8 cellular contexts compared by ENCODE assay signal in the genomic region with DNA sequence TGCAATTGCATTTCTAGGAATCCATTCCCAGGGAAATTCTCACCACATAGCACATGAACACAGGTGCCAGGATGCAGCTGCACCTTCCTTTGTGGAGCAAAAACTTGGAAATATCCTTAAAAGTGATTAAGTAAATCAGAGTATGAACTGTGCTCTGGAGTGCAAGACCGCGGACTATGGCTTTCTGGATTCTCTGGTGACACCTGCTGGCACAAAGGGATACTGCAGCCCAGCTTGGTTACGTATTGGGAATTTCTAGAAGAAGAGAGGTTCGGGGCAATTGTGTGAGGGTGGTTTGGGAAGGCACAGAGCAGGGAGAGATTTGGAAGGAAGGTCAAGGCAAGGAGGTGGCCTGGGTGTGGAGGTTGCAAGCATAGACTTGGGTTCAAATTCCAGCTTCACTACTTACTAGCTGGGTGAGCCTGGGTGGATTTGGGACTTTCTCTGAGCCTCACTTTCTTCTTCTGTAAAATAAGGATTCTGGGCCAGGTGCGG. TPM values are rescaled to one million over a fixed set of nuclear protein-coding genes. Genes with fewer than 3 reads are reported as not detected.
DNase-seq lines count a peak whose midpoint lies in the region; ATAC-seq lines count a peak whose summit lies in the region.

No MANE protein-coding gene starts in this region.

- POLR2A ChIA-PET in activated CD4-positive, alpha-beta memory T cell treated with anti-CD3 and anti-CD28 coated beads for 36 hours (lab: Charles Lee) = interaction anchor here (0.8 to 1.4 kb wide), 2 partner anchors 25 to 49 kb away, joined by 3 to 6 read pairs; no protein-coding TSS in a partner anchor

- no peaks in the 10 kb centered on the region for H4K20me1 ChIP-seq in GM23248 (ENCODE audit: insufficient read depth)

- no peak overlapping the region for H3K4me3 Mint-ChIP-seq in activated CD4-positive, alpha-beta memory T cell treated with anti-CD3 and anti-CD28 coated beads for 36 hours

- intact Hi-C loops in activated CD4-positive, alpha-beta memory T cell treated with anti-CD3 and anti-CD28 coated beads for 36 hours (cut with micrococcal nuclease) = loop anchor here (1.0 to 5.0 kb wide), 4 partner anchors 48 to 190 kb away; no protein-coding TSS in a partner anchor

- H3K4me1 Mint-ChIP-seq in activated CD4-positive, alpha-beta memory T cell treated with anti-CD3 and anti-CD28 coated beads for 36 hours (ENCODE audit: low read depth) = peaks cover 11% of the 10 kb centered on the region

- no peaks in the 10 kb centered on the region for H3K27me3 ChIP-seq in GM23248 (replicated peaks; ENCODE audit: insufficient read depth)

- no peaks in the 10 kb centered on the region for H3K36me3 ChIP-seq in GM23248 (ENCODE audit: low read depth)

- peak overlapping the region; percentile 2 for H3K27ac Mint-ChIP-seq in activated CD4-positive, alpha-beta memory T cell treated with anti-CD3 and anti-CD28 coated beads for 36 hours

- H3K36me3 Mint-ChIP-seq in activated CD4-positive, alpha-beta memory T cell treated with anti-CD3 and anti-CD28 coated beads for 36 hours = no peaks in the 10 kb centered on the region

- 20 to 21% methylated on average over 5 of the region's 5 CpGs for WGBS in GM23248 (ENCODE audit: low coverage in 1 of 2, low lambda C conversion rate in 2 of 2, missing lambda C conversion rate in 2 of 2), 2 experiments

- in situ Hi-C loops in GM23248 (cut with MboI) = no loop called here

- no peak overlapping the region for H3K4me2 ChIP-seq in GM23248 (ENCODE audit: unreplicated experiment)

- peaks cover 23% of the 10 kb centered on the region for H3K4me1 ChIP-seq in GM23248 (ENCODE audit: insufficient read depth)

- no peaks in the 10 kb centered on the region for H3K9me3 ChIP-seq in GM23248 (ENCODE audit: low read depth)

- DNase-seq in AG08395 (ENCODE audit: low spot score) (peak; percentile 71), GM23248 (peak; percentile 79), NCI-H748 treated with DMSO at 0.1 percent for 48 hours (lab: John Stamatoyannopoulos, UW) (peak; percentile 38), midbrain (lab: John Stamatoyannopoulos, UW) (peak; percentile 84)
- peak; percentile 90 for DNase-seq in activated CD4-positive, alpha-beta memory T cell treated with anti-CD3 and anti-CD28 coated beads for 36 hours
- peak; percentile 75 for DNase-seq in effector CD8-positive, alpha-beta T cell (lab: John Stamatoyannopoulos, UW)
- peak; percentile 54 to 84 for DNase-seq in stimulated activated CD8-positive, alpha-beta memory T cell treated with anti-CD3 and anti-CD28 coated beads, Interleukin-4, amount 100 ng/mL, for 4 hours (ENCODE audit: low read depth in 2 of 2, low spot score in 1 of 2)

- no peak overlapping the region for H3K9ac ChIP-seq in GM23248

- H2AFZ ChIP-seq in GM23248 = no peak overlapping the region

- no peak for ATAC-seq in GM21576 (IDR thresholded peaks at IDR 0.05; ENCODE audit: unreplicated experiment)

- H3F3A ChIP-seq in GM23248 (ENCODE audit: insufficient read depth) = peaks cover 13% of the 10 kb centered on the region

- H3K4me3 ChIP-seq in GM23248 = no peak overlapping the region

- no peak overlapping the region for H3K27ac ChIP-seq in GM23248

- CTCF ChIA-PET in activated CD4-positive, alpha-beta memory T cell treated with anti-CD3 and anti-CD28 coated beads for 36 hours (lab: Charles Lee) = interaction anchor here (0.6 to 7.8 kb wide), 37 partner anchors 9 to 580 kb away, joined by 3 to 216 read pairs (median 5); a partner anchor contains a TSS

- H3K9me2 ChIP-seq in GM23248 (ENCODE audit: insufficient read depth) = no peaks in the 10 kb centered on the region

- H3K79me2 ChIP-seq in GM23248 (ENCODE audit: insufficient read depth) = no peaks in the 10 kb centered on the region

- peaks cover 9% of the 10 kb centered on the region for H3K27me3 Mint-ChIP-seq in activated CD4-positive, alpha-beta memory T cell treated with anti-CD3 and anti-CD28 coated beads for 36 hours

- H3K9me3 Mint-ChIP-seq in activated CD4-positive, alpha-beta memory T cell treated with anti-CD3 and anti-CD28 coated beads for 36 hours = peaks cover 2% of the 10 kb centered on the region

RNA-seq across cellular contexts. Expression of a gene that starts 15.9 kb away (rescaled TPM):
- total RNA-seq in GM23248 (2014; rRNA removed; shearing (Covaris generic)) = 54.6 and 55.7 TPM in 2 replicates
- polyA plus RNA-seq in GM23248 (2016; fragmentation: Nextera tagmentation; extraction: Ambion mirVana) = 53.9 and 54.0 TPM in 2 replicates
- 10 to 100 TPM; 15.0 to 16.9 TPM for total RNA-seq in activated CD4-positive, alpha-beta memory T cell treated with anti-CD3 and anti-CD28 coated beads for 36 hours

RNA-seq across cellular contexts. Expression of a gene that starts 21.3 kb away (rescaled TPM):
- total RNA-seq in GM23248 (2014; rRNA removed; shearing (Covaris generic)) = 54.4 and 73.8 TPM in 2 replicates
- polyA plus RNA-seq in GM23248 (2016; fragmentation: Nextera tagmentation; extraction: Ambion mirVana) = 46.5 and 47.1 TPM in 2 replicates
- 10 to 100 TPM; 53.3 to 56.5 TPM for total RNA-seq in activated CD4-positive, alpha-beta memory T cell treated with anti-CD3 and anti-CD28 coated beads for 36 hours

RNA-seq across cellular contexts. Expression of a gene that starts 56.4 kb away (rescaled TPM):
- total RNA-seq in GM23248 (2014; rRNA removed; shearing (Covaris generic)) = 41.7 and 49.1 TPM in 2 replicates
- 186 and 197 TPM in 2 replicates for polyA plus RNA-seq in GM23248 (2016; fragmentation: Nextera tagmentation; extraction: Ambion mirVana)
- 100 to 1,000 TPM; 167 to 172 TPM for total RNA-seq in activated CD4-positive, alpha-beta memory T cell treated with anti-CD3 and anti-CD28 coated beads for 36 hours

Comparison
In these comparisons a context has a peak if more than half of its experiments do, and no peak if none do; other contexts are left out.
1. DNase-seq: peak in every context shown above with its lines; median percentile 90 in activated CD4-positive, alpha-beta memory T cell treated with anti-CD3 and anti-CD28 coated beads for 36 hours; 84 in midbrain; 79 in GM23248; 75 in effector CD8-positive, alpha-beta T cell; 71 in AG08395; 69 in stimulated activated CD8-positive, alpha-beta memory T cell treated with anti-CD3 and anti-CD28 coated beads, Interleukin-4, amount 100 ng/mL, for 4 hours; 38 in NCI-H748 treated with DMSO at 0.1 percent for 48 hours.